ENCODE assay signal across 1 cellular context in the genomic region with DNA sequence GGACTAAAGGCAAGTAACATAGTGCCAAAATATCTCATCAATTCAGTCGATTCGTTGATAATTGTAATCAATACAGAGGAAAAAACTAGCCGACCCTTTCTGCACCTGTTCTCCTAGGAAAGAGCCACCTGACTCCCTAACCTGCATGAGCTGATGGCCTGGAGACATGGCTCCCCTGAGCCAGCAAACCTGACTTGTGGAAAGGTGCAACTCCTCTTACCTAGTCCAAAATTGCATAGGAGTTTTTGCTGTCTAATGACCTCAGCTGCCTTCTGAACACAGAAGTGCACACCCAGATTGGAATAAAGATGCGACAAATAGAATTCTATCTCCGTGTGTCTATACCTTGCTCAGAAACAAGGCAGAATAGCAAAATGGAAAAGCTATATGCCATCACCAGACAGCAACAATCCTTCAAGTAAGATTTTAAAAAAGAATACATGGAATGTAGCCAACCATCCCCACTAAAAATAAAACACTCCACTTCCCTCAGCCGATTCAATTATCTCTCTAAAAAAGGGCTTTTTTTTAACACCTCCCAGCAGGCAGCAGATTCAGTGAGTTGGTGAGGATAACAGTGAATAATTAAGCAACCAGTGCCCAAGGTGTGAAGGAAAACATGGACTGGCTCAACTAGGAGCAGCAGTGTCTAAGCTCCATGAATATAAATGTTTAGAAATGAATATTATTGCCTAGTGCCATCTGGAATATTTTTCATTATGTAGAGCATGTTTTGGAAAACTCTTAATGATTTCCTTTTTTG.
A peak's percentile ranks its signal among the peaks of the same experiment; 100 is the strongest.
TF ChIP-seq lines count a peak whose summit lies in the region.

No MANE protein-coding gene starts in this region.

TF ChIP-seq in HepG2, 621 proteins besides CTCF, POLR2A, EP300 and RAD21:
- TF ChIP-seq, protein P1, sequence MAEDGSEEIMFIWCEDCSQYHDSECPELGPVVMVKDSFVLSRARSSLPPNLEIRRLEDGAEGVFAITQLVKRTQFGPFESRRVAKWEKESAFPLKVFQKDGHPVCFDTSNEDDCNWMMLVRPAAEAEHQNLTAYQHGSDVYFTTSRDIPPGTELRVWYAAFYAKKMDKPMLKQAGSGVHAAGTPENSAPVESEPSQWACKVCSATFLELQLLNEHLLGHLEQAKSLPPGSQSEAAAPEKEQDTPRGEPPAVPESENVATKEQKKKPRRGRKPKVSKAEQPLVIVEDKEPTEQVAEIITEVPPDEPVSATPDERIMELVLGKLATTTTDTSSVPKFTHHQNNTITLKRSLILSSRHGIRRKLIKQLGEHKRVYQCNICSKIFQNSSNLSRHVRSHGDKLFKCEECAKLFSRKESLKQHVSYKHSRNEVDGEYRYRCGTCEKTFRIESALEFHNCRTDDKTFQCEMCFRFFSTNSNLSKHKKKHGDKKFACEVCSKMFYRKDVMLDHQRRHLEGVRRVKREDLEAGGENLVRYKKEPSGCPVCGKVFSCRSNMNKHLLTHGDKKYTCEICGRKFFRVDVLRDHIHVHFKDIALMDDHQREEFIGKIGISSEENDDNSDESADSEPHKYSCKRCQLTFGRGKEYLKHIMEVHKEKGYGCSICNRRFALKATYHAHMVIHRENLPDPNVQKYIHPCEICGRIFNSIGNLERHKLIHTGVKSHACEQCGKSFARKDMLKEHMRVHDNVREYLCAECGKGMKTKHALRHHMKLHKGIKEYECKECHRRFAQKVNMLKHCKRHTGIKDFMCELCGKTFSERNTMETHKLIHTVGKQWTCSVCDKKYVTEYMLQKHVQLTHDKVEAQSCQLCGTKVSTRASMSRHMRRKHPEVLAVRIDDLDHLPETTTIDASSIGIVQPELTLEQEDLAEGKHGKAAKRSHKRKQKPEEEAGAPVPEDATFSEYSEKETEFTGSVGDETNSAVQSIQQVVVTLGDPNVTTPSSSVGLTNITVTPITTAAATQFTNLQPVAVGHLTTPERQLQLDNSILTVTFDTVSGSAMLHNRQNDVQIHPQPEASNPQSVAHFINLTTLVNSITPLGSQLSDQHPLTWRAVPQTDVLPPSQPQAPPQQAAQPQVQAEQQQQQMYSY (CRISPR knock-in tag; IDR thresholded peaks at IDR 0.05): peak; percentile 80
- TF ChIP-seq TBX3 (IDR thresholded peaks at IDR 0.05; ENCODE audit: borderline replicate concordance): no peak
